8 cellular contexts compared by ENCODE assay signal in the genomic region with DNA sequence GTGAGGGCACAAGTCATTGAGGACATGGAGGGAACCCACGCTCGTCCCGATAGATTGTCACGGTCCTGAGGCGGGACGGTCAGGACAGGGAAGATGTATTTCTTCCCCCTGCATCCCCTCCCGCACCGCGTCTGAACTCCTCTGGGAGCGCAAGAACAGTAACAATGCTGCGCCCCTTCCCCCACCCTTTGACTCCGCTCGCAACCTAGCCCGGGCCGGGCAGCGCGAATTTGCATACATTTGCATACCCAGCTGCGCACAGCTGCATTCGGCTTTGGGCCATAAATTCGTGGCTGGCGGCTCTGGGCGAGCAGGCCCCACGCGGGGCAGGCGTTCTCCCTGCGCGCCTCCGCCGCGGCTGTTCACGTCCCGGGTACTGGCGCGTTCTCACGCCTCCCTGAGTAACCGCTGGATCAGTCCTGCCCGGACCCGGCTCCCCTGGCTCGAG. TPM values are rescaled to one million over a fixed set of nuclear protein-coding genes. Genes with fewer than 3 reads are reported as not detected.
DNase-seq lines count a peak whose midpoint lies in the region; ATAC-seq and TF ChIP-seq lines count a peak whose summit lies in the region.

No MANE protein-coding gene starts in this region.

- H3K9me3 ChIP-seq in esophagus squamous epithelium = no peaks in the 10 kb centered on the region
- no peaks in the 10 kb centered on the region for H3K9me3 ChIP-seq in osteoblast (ENCODE audit: low read depth, low read length)

- H3K4me1 ChIP-seq in esophagus squamous epithelium (peaks cover 21 to 44% (median 28%) of the 10 kb centered on the region in 3 donors), osteoblast (ENCODE audit: insufficient read depth, low read length) (peaks cover 46% of the 10 kb centered on the region)

- ATAC-seq in HG02642 (IDR thresholded peaks at IDR 0.05; ENCODE audit: poor library complexity, unreplicated experiment) (no peak), GM21529 (IDR thresholded peaks at IDR 0.05; ENCODE audit: unreplicated experiment) (no peak), HG03442 (IDR thresholded peaks at IDR 0.05; ENCODE audit: unreplicated experiment) (no peak)

- H3K27me3 ChIP-seq in esophagus squamous epithelium (peaks cover 0 to 57% (median 4%) of the 10 kb centered on the region in 4 donors), osteoblast (ENCODE audit: insufficient read depth, low read length) (no peaks in the 10 kb centered on the region)

- peak overlapping the region; percentile 84 for H3K4me2 ChIP-seq in osteoblast (ENCODE audit: insufficient read depth, low read length)

- intact Hi-C loops in esophagus squamous epithelium (cut with DNase I) = no loop called here

- peak overlapping the region in 3 of 4 donors; percentile 31 to 55 (median 35) for H3K4me3 ChIP-seq in esophagus squamous epithelium
- peak overlapping the region; percentile 68 for H3K4me3 ChIP-seq in osteoblast (ENCODE audit: insufficient read depth, low read length)

- DNase-seq in GM13977 (ENCODE audit: low spot score) (peak; percentile 57), NCI-H1092 treated with DMSO at 0.1 percent for 48 hours (lab: John Stamatoyannopoulos, UW) (peak; percentile 72), esophagus squamous epithelium (lab: John Stamatoyannopoulos, UW) (no peak), osteoblast (ENCODE audit: insufficient read length, low spot score, missing footprints) (no peak)
- no peak for DNase-seq in activated CD8-positive, alpha-beta memory T cell treated with anti-CD3 and anti-CD28 coated beads, Interleukin-2, amount 50 U/mL, for 4 hours

- H3K27ac ChIP-seq in esophagus squamous epithelium (no peak overlapping the region), osteoblast (ENCODE audit: low read depth, low read length) (no peak overlapping the region)

- TF ChIP-seq CTCF in GM13977 (IDR thresholded peaks at IDR 0.05; ENCODE audit: extremely low read depth, insufficient read depth, missing control alignments) (no peak), esophagus squamous epithelium (IDR thresholded peaks at IDR 0.05) (no peak), osteoblast (IDR thresholded peaks at IDR 0.05; ENCODE audit: extremely low read depth, low read depth, low read length) (no peak)

- no peaks in the 10 kb centered on the region for H3K79me2 ChIP-seq in osteoblast (ENCODE audit: insufficient read depth, low read length)

- H4K20me1 ChIP-seq in osteoblast (ENCODE audit: insufficient read depth, low read length) = no peaks in the 10 kb centered on the region

- in situ Hi-C loops in GM13977 (cut with MboI; ENCODE audit: low pct_unique_long_range_greater_than_20kb, low sequenced_read_pairs, unreplicated experiment) = no loop called here

- WGBS in esophagus squamous epithelium, 2 donors = 11 to 15% methylated on average over 11 to 20 of the region's 39 CpGs

- peak overlapping the region; percentile 36 for H2AFZ ChIP-seq in osteoblast (ENCODE audit: low read length)

- TF ChIP-seq POLR2A in esophagus squamous epithelium (IDR thresholded peaks at IDR 0.05) = no peak

- H3K36me3 ChIP-seq in esophagus squamous epithelium = no peaks in the 10 kb centered on the region
- no peaks in the 10 kb centered on the region for H3K36me3 ChIP-seq in osteoblast (ENCODE audit: insufficient read depth, low read length)

RNA-seq across cellular contexts. Expression of a gene that starts 29.0 kb away (rescaled TPM):
- 10 to 100 TPM; 30.5 to 44.1 (median 38.7) TPM for total RNA-seq in esophagus squamous epithelium
- total RNA-seq in osteoblast = 23.5 and 36.5 TPM in 2 replicates

Comparison
In these comparisons a context has a peak if more than half of its experiments do, and no peak if none do; other contexts are left out.
1. DNase-seq: peak in GM13977 (single experiment) and NCI-H1092 treated with DMSO at 0.1 percent for 48 hours (single experiment); none in esophagus squamous epithelium (single experiment), osteoblast (single experiment) and activated CD8-positive, alpha-beta memory T cell treated with anti-CD3 and anti-CD28 coated beads, Interleukin-2, amount 50 U/mL, for 4 hours (single experiment).